ENCODE assay signal across 28 cellular contexts in the genomic region with DNA sequence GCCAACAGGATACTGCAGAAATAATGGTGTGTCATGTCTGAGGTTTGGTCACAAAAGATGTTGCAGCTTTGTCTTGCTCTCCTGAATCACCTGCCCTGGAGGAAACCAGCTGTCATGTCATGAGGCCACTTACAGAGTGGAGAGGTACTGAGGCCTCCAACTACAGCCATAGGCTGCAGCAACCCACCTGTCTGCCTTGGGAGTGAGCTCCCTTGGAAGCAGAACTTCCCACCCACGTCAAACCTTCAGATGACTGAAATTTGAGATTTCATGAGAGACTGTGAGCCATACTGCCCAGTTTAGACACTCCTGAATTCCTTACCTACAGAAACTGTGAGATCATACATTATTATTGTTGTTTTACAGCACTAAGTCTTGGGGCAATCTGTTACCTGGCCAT.
DNase-seq lines count a peak whose midpoint lies in the region; ATAC-seq and TF ChIP-seq lines count a peak whose summit lies in the region.
"Had no signal": no experiment of that assay in that cellular context is flagged by ENCODE, and none has a peak within 500 bp of the region (broad histone marks: within the 10 kb centered on the region; RNA-seq: fewer than 3 reads in every experiment).

No MANE protein-coding gene starts in this region.

- H3K4me3 ChIP-seq in PC-3 (ENCODE audit: low read length) (no peak overlapping the region), choroid plexus epithelial cell (ENCODE audit: low read depth, low read length) (no peak overlapping the region)
- H3K4me3 ChIP-seq: cardiac muscle cell, K562, transverse colon had no signal

- no peak overlapping the region for H3K9ac ChIP-seq in PC-3 (ENCODE audit: low read length)

- intact Hi-C loops in PC-3 (cut with micrococcal nuclease), result no loop called here

- H3K27me3 Mint-ChIP-seq in mesothelial cell of epicardium (ENCODE audit: low read depth), result no peaks in the 10 kb centered on the region
- H3K27me3 Mint-ChIP-seq: activated CD4-positive, alpha-beta T cell treated with anti-CD3 and anti-CD28 coated beads, Interleukin-2, amount 10 ng/mL, durations not matched to agents 24 days and 14 days had no signal

- H3F3A ChIP-seq in PC-3 (ENCODE audit: low read length, unreplicated experiment), result no peaks in the 10 kb centered on the region

- peaks cover 47% of the 10 kb centered on the region for H3K4me1 Mint-ChIP-seq in mesothelial cell of epicardium
- H3K4me1 Mint-ChIP-seq: activated CD4-positive, alpha-beta T cell treated with anti-CD3 and anti-CD28 coated beads, Interleukin-2, amount 10 ng/mL, durations not matched to agents 24 days and 14 days; naive thymus-derived CD8-positive, alpha-beta T cell had no signal

- DNase-seq in EH (ENCODE audit: low read depth), result peak; percentile 35
- DNase-seq in PC-3, result peak; percentile 32
- peak; percentile 79 for DNase-seq in choroid plexus epithelial cell (ENCODE audit: low read depth)
- DNase-seq in mesothelial cell of epicardium (ENCODE audit: low spot score in 2 of 2, unreplicated experiment in 2 of 2), result no peak
- DNase-seq in anterior cingulate cortex (lab: John Stamatoyannopoulos, UW), result no peak
- no peak for DNase-seq in NK-92 treated with Interleukin-12 subunit alpha and Interleukin-12 subunit beta, amount 100 ng/mL, for 24 hours (lab: John Stamatoyannopoulos, UW)
- no peak for DNase-seq in activated CD4-positive, alpha-beta T cell treated with anti-CD3 and anti-CD28 coated beads, Interleukin-2, amount 50 U/mL, for 1 hour
- DNase-seq: activated CD4-positive, alpha-beta T cell treated with anti-CD3 and anti-CD28 coated beads, Interleukin-2, amount 10 ng/mL, durations not matched to agents 24 days and 14 days; activated naive CD4-positive, alpha-beta T cell; activated T-cell treated with anti-CD3 and anti-CD28 coated beads, Interleukin-2, amount 50 U/mL, for 4 hours; CD8-positive, alpha-beta T cell; DMS 273 treated with DMSO at 0.1 percent for 48 hours; H9; left ventricle myocardium superior; midbrain; MM.1S; naive thymus-derived CD8-positive, alpha-beta T cell; NCI-H1417; NCI-H2029 treated with DMSO at 0.1 percent for 48 hours; NCI-H2227 treated with DMSO at 0.1 percent for 48 hours; NCI-H748 treated with DMSO at 0.1 percent for 48 hours; small intestine; stimulated activated CD4-positive, alpha-beta T cell treated with anti-CD3 and anti-CD28 coated beads, Interleukin-1b, Interleukin-23, amount 100 ng/mL, for 48 hours; transverse colon had no signal

- no peaks in the 10 kb centered on the region for H3K79me2 ChIP-seq in PC-3 (ENCODE audit: low read length)

- no peak overlapping the region for H2AFZ ChIP-seq in PC-3 (ENCODE audit: low read length)

- no peak overlapping the region for H3K4me2 ChIP-seq in PC-3 (ENCODE audit: low read length)

- no peaks in the 10 kb centered on the region for H4K20me1 ChIP-seq in PC-3 (ENCODE audit: low read length)

- ATAC-seq in PC-3 (no peak), GM21367 (IDR thresholded peaks at IDR 0.05; ENCODE audit: unreplicated experiment) (no peak)
- ATAC-seq: activated T-cell treated with anti-CD3 and anti-CD28 coated beads, Interleukin-2, amount 50 U/mL, for 4 hours; CD8-positive, alpha-beta T cell; K562; left ventricle myocardium superior; naive thymus-derived CD8-positive, alpha-beta T cell had no signal

- TF ChIP-seq CTCF in PC-3 (conservative IDR thresholded peaks at IDR 0.05; ENCODE audit: low read depth, low read length), result no peak
- TF ChIP-seq CTCF in choroid plexus epithelial cell (conservative IDR thresholded peaks at IDR 0.05; ENCODE audit: low read depth, low read length), result no peak
- no peak for TF ChIP-seq CTCF in mesothelial cell of epicardium (IDR thresholded peaks at IDR 0.05; ENCODE audit: unreplicated experiment)

- no peaks in the 10 kb centered on the region for H3K36me3 Mint-ChIP-seq in mesothelial cell of epicardium
- H3K36me3 Mint-ChIP-seq: CD8-positive, alpha-beta T cell had no signal

- no peaks in the 10 kb centered on the region for H3K4me1 ChIP-seq in PC-3 (ENCODE audit: insufficient read depth, low read length)
- H3K4me1 ChIP-seq: transverse colon had no signal

- H3K9me3 ChIP-seq in PC-3 (ENCODE audit: low read length), result no peaks in the 10 kb centered on the region
- H3K9me3 ChIP-seq: transverse colon had no signal

- peaks cover 5% of the 10 kb centered on the region for H3K9me3 Mint-ChIP-seq in mesothelial cell of epicardium
- H3K9me3 Mint-ChIP-seq: CD8-positive, alpha-beta T cell had no signal

- H3K27ac ChIP-seq in PC-3 (ENCODE audit: low read length), result no peak overlapping the region
- H3K27ac ChIP-seq: cardiac muscle cell, transverse colon, VCaP had no signal

- peaks cover 57% of the 10 kb centered on the region; the same call in 1 of the 2 replicates for H3K27me3 ChIP-seq in PC-3 (ENCODE audit: low read length)
- H3K27me3 ChIP-seq: cardiac muscle cell, transverse colon had no signal

- no peak overlapping the region for H3K4me3 Mint-ChIP-seq in mesothelial cell of epicardium
- H3K4me3 Mint-ChIP-seq: activated CD4-positive, alpha-beta T cell treated with anti-CD3 and anti-CD28 coated beads, Interleukin-2, amount 10 ng/mL, durations not matched to agents 24 days and 14 days; activated T-cell treated with anti-CD3 and anti-CD28 coated beads, Interleukin-2, amount 50 U/mL, for 4 hours; CD8-positive, alpha-beta T cell; H9; naive thymus-derived CD8-positive, alpha-beta T cell had no signal

- no peaks in the 10 kb centered on the region for H3K9me2 ChIP-seq in PC-3 (replicated peaks; ENCODE audit: low read length)

- H3K27ac Mint-ChIP-seq in mesothelial cell of epicardium, result peak overlapping the region; percentile 86
- H3K27ac Mint-ChIP-seq: activated CD4-positive, alpha-beta T cell treated with anti-CD3 and anti-CD28 coated beads, Interleukin-2, amount 10 ng/mL, durations not matched to agents 24 days and 14 days; CD8-positive, alpha-beta T cell had no signal

- BruUV-seq in PC-3 (replicated peaks; lab: Mats Ljungman, UMichigan), result no TSS peak

- no peaks in the 10 kb centered on the region for H3K36me3 ChIP-seq in PC-3 (ENCODE audit: low read depth, low read length)
- H3K36me3 ChIP-seq: cardiac muscle cell, transverse colon had no signal

- CTCF ChIA-PET in PC-3 (lab: Charles Lee), result no interaction called here

- POLR2A ChIA-PET in PC-3 (lab: Charles Lee; ENCODE audit: unreplicated experiment), result no interaction called here

Comparison
In these comparisons a context has a peak if more than half of its experiments do, and no peak if none do; other contexts are left out.
1. DNase-seq: peak in EH (single experiment), PC-3 (single experiment) and choroid plexus epithelial cell (single experiment); none in mesothelial cell of epicardium (0 of 2), anterior cingulate cortex (0 of 58), NK-92 treated with Interleukin-12 subunit alpha and Interleukin-12 subunit beta, amount 100 ng/mL, for 24 hours (single experiment) and activated CD4-positive, alpha-beta T cell treated with anti-CD3 and anti-CD28 coated beads, Interleukin-2, amount 50 U/mL, for 1 hour (single experiment).